In the genomic region with DNA sequence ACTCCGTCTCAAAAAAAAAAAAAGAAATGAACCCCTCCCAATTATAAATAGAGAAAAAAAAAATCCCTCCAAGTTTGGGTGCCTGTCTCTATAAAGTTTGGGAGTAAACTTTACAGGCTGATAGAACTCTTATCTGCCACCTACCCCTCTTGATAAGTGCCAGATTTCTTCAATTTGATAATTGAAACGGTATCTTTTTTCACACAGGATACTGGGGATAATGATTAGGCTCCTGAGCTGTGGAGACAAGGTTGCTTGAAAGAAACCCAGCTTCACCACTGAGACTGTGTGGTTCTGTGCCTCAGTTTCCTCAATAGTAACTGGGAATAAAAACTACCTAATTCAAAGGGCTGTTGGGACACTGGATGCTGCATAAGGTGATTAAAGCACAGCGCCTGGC, we compare ENCODE assay signal across 11 cellular contexts. TPM values are rescaled to one million over a fixed set of nuclear protein-coding genes. Genes with fewer than 3 reads are reported as not detected.
DNase-seq lines count a peak whose midpoint lies in the region; ATAC-seq and TF ChIP-seq lines count a peak whose summit lies in the region.
"Had no signal": no experiment of that assay in that cellular context is flagged by ENCODE, and none has a peak within 500 bp of the region (broad histone marks: within the 10 kb centered on the region; RNA-seq: fewer than 3 reads in every experiment).

No MANE protein-coding gene starts in this region.

- H3K4me3 ChIP-seq in cardiac muscle cell (peak overlapping the region; percentile 9), astrocyte of the cerebellum (ENCODE audit: low read depth, low read length) (peak overlapping the region; percentile 40), mononuclear cell (ENCODE audit: low read length) (peak overlapping the region; percentile 36), upper lobe of left lung (peak overlapping the region in 3 of 4 donors; percentile 39 to 52 (median 50))

- H3K4me1 ChIP-seq in cardiac muscle cell (ENCODE audit: low read depth) (no peaks in the 10 kb centered on the region), mononuclear cell (ENCODE audit: insufficient read depth, low read length) (peaks cover 16% of the 10 kb centered on the region), upper lobe of left lung (peaks cover 0 to 9% (median 0%) of the 10 kb centered on the region in 4 donors)
- H3K4me1 ChIP-seq: SJSA1 had no signal

- H3K27me3 ChIP-seq in cardiac muscle cell (no peaks in the 10 kb centered on the region), mononuclear cell (ENCODE audit: insufficient read depth, low read length) (no peaks in the 10 kb centered on the region), upper lobe of left lung (no peaks in the 10 kb centered on the region)
- H3K27me3 ChIP-seq: SJSA1 had no signal

- no peak for ATAC-seq in upper lobe of left lung (ENCODE audit: low FRiP score in 2 of 2)

- H3K36me3 ChIP-seq in cardiac muscle cell (no peaks in the 10 kb centered on the region), upper lobe of left lung (no peaks in the 10 kb centered on the region)
- H3K36me3 ChIP-seq: SJSA1 had no signal

- TF ChIP-seq CTCF in cardiac muscle cell (IDR thresholded peaks at IDR 0.05; ENCODE audit: low read depth, low read length) (no peak), astrocyte of the cerebellum (IDR thresholded peaks at IDR 0.05; ENCODE audit: low read depth, low read length, missing control alignments) (no peak), upper lobe of left lung (IDR thresholded peaks at IDR 0.05) (no peak)

- no peaks in the 10 kb centered on the region for H3K9me3 ChIP-seq in cardiac muscle cell (ENCODE audit: low read depth)
- no peaks in the 10 kb centered on the region for H3K9me3 ChIP-seq in mononuclear cell (ENCODE audit: low read depth, low read length)
- H3K9me3 ChIP-seq in upper lobe of left lung, result no peaks in the 10 kb centered on the region
- H3K9me3 ChIP-seq: SJSA1 had no signal

- H3K27ac ChIP-seq in cardiac muscle cell, result no peak overlapping the region
- H3K27ac ChIP-seq in upper lobe of left lung, result peak overlapping the region in 1 of 4 donors; percentile 73
- H3K27ac ChIP-seq: SJSA1 had no signal

- intact Hi-C loops in cardiac septum (cut with DNase I), result no loop called here

- TF ChIP-seq POLR2A in upper lobe of left lung (IDR thresholded peaks at IDR 0.05), result no peak

- no peak for DNase-seq in cardiac muscle cell (ENCODE audit: low read depth in 1 of 2, low spot score in 1 of 2)
- DNase-seq in cardiac septum (ENCODE audit: low spot score), result no peak
- DNase-seq in astrocyte of the cerebellum (ENCODE audit: low read depth), result no peak
- DNase-seq in upper lobe of left lung, result no peak
- DNase-seq in amniotic stem cell (lab: John Stamatoyannopoulos, UW), result no peak
- no peak for DNase-seq in HuH-7 (ENCODE audit: low spot score)
- DNase-seq in NCI-H1436 (lab: John Stamatoyannopoulos, UW), result no peak
- DNase-seq: COR-L47, NCI-H2081 had no signal

- in situ Hi-C loops in astrocyte of the cerebellum (cut with HindIII; ENCODE audit: low sequenced_read_pairs), result no loop called here

- TF ChIP-seq EP300 in upper lobe of left lung (IDR thresholded peaks at IDR 0.05), result no peak

- WGBS in upper lobe of left lung, 2 donors, result 45 to 76% methylated on average over 2 to 3 of the region's 3 CpGs

RNA-seq across cellular contexts. Expression of gene EFHC2, which starts 0.6 kb away (rescaled TPM):
- 2.2 and 6.5 TPM in 2 replicates for total RNA-seq in cardiac muscle cell
- polyA plus RNA-seq in cardiac muscle cell, result 3.8 and 7.7 TPM in 2 replicates
- total RNA-seq in cardiac septum, result 4.3 TPM
- 6.1 TPM for total RNA-seq in mononuclear cell
- total RNA-seq in upper lobe of left lung, result 10 to 100 TPM in 1 of 6 donors, 1 to 10 TPM in 4, under 1 TPM in 1; 0.31 to 13.0 (median 1.8) TPM
- total RNA-seq: SJSA1 had no signal
